In the genomic region with DNA sequence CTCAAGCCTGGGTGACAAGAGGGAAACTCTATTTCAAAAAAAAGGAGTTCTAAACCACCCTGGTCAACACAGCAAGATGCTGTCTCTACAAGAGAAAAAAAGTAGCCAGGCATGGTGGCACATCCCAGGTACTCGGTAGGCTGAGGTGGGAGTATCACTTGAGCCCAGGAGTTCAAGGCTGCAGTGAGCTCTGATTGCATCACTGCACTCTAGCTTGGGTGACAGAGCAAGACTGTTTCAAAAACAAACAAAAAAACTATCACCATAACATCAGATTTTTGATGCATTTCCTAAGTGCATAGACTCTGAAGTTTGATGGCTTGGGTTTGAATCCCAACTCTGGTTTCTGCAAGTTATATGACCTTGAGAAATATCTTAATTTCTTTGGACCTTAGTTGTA, we compare ENCODE assay signal across 24 cellular contexts.
"Had no signal": no experiment of that assay in that cellular context is flagged by ENCODE, and none has a peak within 500 bp of the region (broad histone marks: within the 10 kb centered on the region; RNA-seq: fewer than 3 reads in every experiment).

No MANE protein-coding gene starts in this region.

- H3K27me3 ChIP-seq: dorsolateral prefrontal cortex, esophagus muscularis mucosa, foreskin keratinocyte, gastroesophageal sphincter, heart left ventricle, hepatocyte had no signal

- DNase-seq: dermis blood vessel endothelial cell; dorsolateral prefrontal cortex; effector CD4-positive, alpha-beta T cell; effector memory CD4-positive, alpha-beta T cell; foreskin keratinocyte; heart left ventricle; hypothalamus; immature natural killer cell; islet precursor cell; kidney; kidney glomerular epithelial cell; left colon; left ventricle myocardium inferior; lower lobe of right lung; mesenchymal stem cell; mucosa of descending colon; naive B cell; naive thymus-derived CD8-positive, alpha-beta T cell had no signal

- H3K9me3 Mint-ChIP-seq: immature natural killer cell; mesothelial cell of epicardium; naive B cell; naive thymus-derived CD8-positive, alpha-beta T cell had no signal

- H2AFZ ChIP-seq: hepatocyte had no signal

- H3K9me3 ChIP-seq: esophagus muscularis mucosa, gastroesophageal sphincter, heart left ventricle, left ventricle myocardium inferior, lower lobe of right lung, mucosa of descending colon had no signal

- H3K4me1 ChIP-seq: foreskin keratinocyte had no signal

- H3K4me1 Mint-ChIP-seq: mesothelial cell of epicardium had no signal

- ATAC-seq: foreskin keratinocyte; gastroesophageal sphincter; heart left ventricle; left colon; left lobe of liver; lower lobe of right lung; mucosa of descending colon; naive thymus-derived CD8-positive, alpha-beta T cell had no signal

- H3K4me2 ChIP-seq: hepatocyte had no signal

- H3K27me3 Mint-ChIP-seq: naive B cell; naive thymus-derived CD8-positive, alpha-beta T cell had no signal

- H3K4me3 Mint-ChIP-seq: immature natural killer cell; mesothelial cell of epicardium; naive B cell; naive thymus-derived CD8-positive, alpha-beta T cell had no signal

- H3K4me3 ChIP-seq: coronary artery, dorsolateral prefrontal cortex, esophagus muscularis mucosa, gastroesophageal sphincter, heart left ventricle, hepatocyte, left ventricle myocardium inferior, lower lobe of right lung, mucosa of descending colon had no signal

- H3K27ac Mint-ChIP-seq: immature natural killer cell, mesothelial cell of epicardium, naive B cell had no signal

- H3K27ac ChIP-seq: coronary artery, dorsolateral prefrontal cortex, esophagus muscularis mucosa, foreskin keratinocyte, gastroesophageal sphincter, hepatocyte, lower lobe of right lung had no signal
